17 cellular contexts compared by ENCODE assay signal in the genomic region with DNA sequence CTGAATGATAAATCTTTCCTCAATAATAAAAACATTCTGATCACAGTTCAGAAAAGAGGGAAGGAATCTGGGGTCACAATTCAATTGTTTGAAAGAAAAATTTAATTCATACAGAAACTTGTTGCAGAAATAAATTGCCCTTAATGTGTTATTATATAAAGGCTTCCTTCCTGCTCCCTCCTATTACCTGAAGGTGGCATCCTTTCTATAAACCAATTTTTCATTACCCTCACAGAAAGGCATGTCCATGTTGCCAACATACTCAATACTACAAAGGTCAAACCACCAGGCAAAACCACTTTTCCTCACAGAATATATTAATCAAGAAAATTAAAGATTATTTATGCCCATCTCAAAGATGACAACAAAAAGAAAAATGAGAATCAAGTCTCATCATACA.
"Had no signal": no experiment of that assay in that cellular context is flagged by ENCODE, and none has a peak within 500 bp of the region (broad histone marks: within the 10 kb centered on the region; RNA-seq: fewer than 3 reads in every experiment).

No MANE protein-coding gene starts in this region.

- H3K36me3 ChIP-seq: gastrocnemius medialis, left lung, thyroid gland had no signal

- H3K4me3 ChIP-seq: body of pancreas, gastrocnemius medialis, left lung, thyroid gland had no signal

- H3K9me3 ChIP-seq: body of pancreas, gastrocnemius medialis, left lung, thyroid gland had no signal

- ATAC-seq: activated CD8-positive, alpha-beta memory T cell treated with anti-CD3 and anti-CD28 coated beads, Interleukin-2, amount 10 ng/mL, durations not matched to agents 7 days and 5 days; activated T-helper 17 cell treated with anti-CD3 and anti-CD28 coated beads, Interleukin-2, amount 50 U/mL, for 72 hours; body of pancreas; gastrocnemius medialis; left lung had no signal

- H3K27me3 ChIP-seq: body of pancreas, gastrocnemius medialis, left lung, thyroid gland had no signal

- H3K27ac ChIP-seq: body of pancreas, gastrocnemius medialis, left lung, thyroid gland had no signal

- H3K4me1 ChIP-seq: body of pancreas, gastrocnemius medialis, left lung, thyroid gland had no signal

- DNase-seq: activated CD4-positive, alpha-beta memory T cell treated with anti-CD3 and anti-CD28 coated beads, Interleukin-2, amount 10 ng/mL, durations not matched to agents 7 days and 5 days; activated CD4-positive, alpha-beta T cell treated with anti-CD3 and anti-CD28 coated beads for 48 hours; activated CD4-positive, CD25-positive, alpha-beta regulatory T cell; activated CD8-positive, alpha-beta memory T cell treated with anti-CD3 and anti-CD28 coated beads, Interleukin-2, amount 10 ng/mL, durations not matched to agents 7 days and 5 days; activated naive CD4-positive, alpha-beta T cell treated with Interleukin-2 at 50 U/mL for 16 hours; activated naive CD8-positive, alpha-beta T cell treated with anti-CD3 and anti-CD28 coated beads, Interleukin-2, amount 10 ng/mL, durations not matched to agents 7 days and 5 days; body of pancreas; caudate nucleus; gastrocnemius medialis; head of caudate nucleus; kidney; left lung; retina; stimulated activated CD8-positive, alpha-beta memory T cell treated with anti-CD3 and anti-CD28 coated beads, Interleukin-4, amount 100 ng/mL, for 48 hours; stimulated activated naive CD4-positive, alpha-beta T cell treated with Interleukin-2 at 50 U/mL for 16 hours; thyroid gland had no signal
